In the genomic region with DNA sequence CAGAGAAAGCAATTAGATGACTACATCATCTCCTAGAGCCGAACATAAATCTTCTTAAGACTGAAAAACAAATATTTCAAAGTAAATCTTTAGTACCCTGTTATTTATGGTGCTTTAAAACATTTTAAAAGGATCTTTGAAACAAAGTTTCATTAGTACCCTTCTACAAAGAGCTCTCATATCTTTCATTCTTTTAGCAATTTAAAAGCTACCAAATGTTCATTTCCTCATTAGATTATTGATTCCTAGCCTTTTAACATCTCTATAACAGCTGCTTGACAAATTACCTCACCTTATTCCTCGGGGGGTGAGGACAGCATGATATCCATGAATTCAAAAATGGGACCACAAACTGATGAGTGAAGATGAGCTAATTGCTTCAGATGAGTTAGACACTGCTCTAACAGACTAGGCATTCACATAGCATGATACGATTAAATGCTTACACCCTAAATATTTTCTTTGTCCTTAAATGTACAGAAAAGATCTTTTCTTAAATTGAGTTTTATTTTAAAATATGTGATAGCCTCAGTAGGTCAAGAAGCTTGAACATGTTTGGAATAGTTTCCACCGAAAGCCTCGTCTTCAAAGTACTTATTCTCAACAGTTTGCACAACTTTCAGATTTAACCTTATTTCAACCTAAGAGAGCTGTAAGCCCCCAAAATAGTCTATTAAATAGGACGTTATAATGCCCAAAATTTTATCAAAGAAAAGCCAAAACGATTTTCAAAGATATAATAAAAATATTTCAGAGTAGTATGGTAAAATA, we compare ENCODE assay signal across 9 cellular contexts. TPM values are rescaled to one million over a fixed set of nuclear protein-coding genes. Genes with fewer than 3 reads are reported as not detected.
DNase-seq lines count a peak whose midpoint lies in the region; ATAC-seq and TF ChIP-seq lines count a peak whose summit lies in the region.
"Had no signal": no experiment of that assay in that cellular context is flagged by ENCODE, and none has a peak within 500 bp of the region (broad histone marks: within the 10 kb centered on the region; RNA-seq: fewer than 3 reads in every experiment).

No MANE protein-coding gene starts in this region.

- no peaks in the 10 kb centered on the region for H3K36me3 ChIP-seq in SK-N-MC (ENCODE audit: insufficient read depth, low read length)

- no peak for TF ChIP-seq CTCF in fibroblast of villous mesenchyme (IDR thresholded peaks at IDR 0.05; ENCODE audit: insufficient read depth, low read depth, low read length)

- peak overlapping the region; percentile 96 for H3K4me3 Mint-ChIP-seq in stimulated activated effector memory CD8-positive, alpha-beta T cell treated with anti-CD3 and anti-CD28 coated beads, Interleukin-12 subunit alpha, Interleukin-12 subunit beta, amount 100 ng/mL, for 72 hours

- H3K36me3 Mint-ChIP-seq in stimulated activated effector memory CD8-positive, alpha-beta T cell treated with anti-CD3 and anti-CD28 coated beads, Interleukin-12 subunit alpha, Interleukin-12 subunit beta, amount 100 ng/mL, for 72 hours: peaks cover 13% of the 10 kb centered on the region

- H3K9me3 Mint-ChIP-seq in stimulated activated effector memory CD8-positive, alpha-beta T cell treated with anti-CD3 and anti-CD28 coated beads, Interleukin-12 subunit alpha, Interleukin-12 subunit beta, amount 100 ng/mL, for 72 hours: no peaks in the 10 kb centered on the region

- no peaks in the 10 kb centered on the region for H3K9me3 ChIP-seq in SK-N-MC (ENCODE audit: low read depth, low read length)

- peak overlapping the region; percentile 89 for H3K4me3 ChIP-seq in SK-N-MC
- peak overlapping the region; percentile 92 for H3K4me3 ChIP-seq in fibroblast of villous mesenchyme (ENCODE audit: low read depth, low read length)

- H3K27ac ChIP-seq in SK-N-MC: no peak overlapping the region

- DNase-seq in NCI-H82 (lab: John Stamatoyannopoulos, UW): peak; percentile 29
- DNase-seq in NCI-H82 treated with DMSO at 0.1 percent for 48 hours (lab: John Stamatoyannopoulos, UW; ENCODE audit: unreplicated experiment): no peak
- DNase-seq in SK-N-MC (ENCODE audit: low read depth, low spot score): no peak
- no peak for DNase-seq in fibroblast of villous mesenchyme (ENCODE audit: low read depth)
- no peak for DNase-seq in stimulated activated effector memory CD8-positive, alpha-beta T cell treated with anti-CD3 and anti-CD28 coated beads, Interleukin-12 subunit alpha, Interleukin-12 subunit beta, amount 100 ng/mL, for 72 hours (ENCODE audit: low spot score in 2 of 2)
- DNase-seq in HCEC 1CT: no peak
- DNase-seq: SW 1271 had no signal

- peaks cover 45% of the 10 kb centered on the region for H3K4me1 Mint-ChIP-seq in stimulated activated effector memory CD8-positive, alpha-beta T cell treated with anti-CD3 and anti-CD28 coated beads, Interleukin-12 subunit alpha, Interleukin-12 subunit beta, amount 100 ng/mL, for 72 hours

- no peak overlapping the region for H3K27ac Mint-ChIP-seq in stimulated activated effector memory CD8-positive, alpha-beta T cell treated with anti-CD3 and anti-CD28 coated beads, Interleukin-12 subunit alpha, Interleukin-12 subunit beta, amount 100 ng/mL, for 72 hours

- H3K9ac ChIP-seq in SK-N-MC (ENCODE audit: insufficient read length): peak overlapping the region; percentile 98

- ATAC-seq in stimulated activated effector memory CD8-positive, alpha-beta T cell treated with anti-CD3 and anti-CD28 coated beads, Interleukin-12 subunit alpha, Interleukin-12 subunit beta, amount 100 ng/mL, for 72 hours: no peak
- ATAC-seq in GM21360 (IDR thresholded peaks at IDR 0.05; ENCODE audit: unreplicated experiment): no peak
- ATAC-seq in HG02571 (IDR thresholded peaks at IDR 0.05; ENCODE audit: unreplicated experiment): no peak

RNA-seq across cellular contexts. Expression of a gene that starts 2.1 kb away (rescaled TPM):
- total RNA-seq in fibroblast of villous mesenchyme: 12.9 and 16.0 TPM in 2 replicates

RNA-seq across cellular contexts. Expression of a gene that starts 15.5 kb away (rescaled TPM):
- total RNA-seq in fibroblast of villous mesenchyme: 9.3 and 18.1 TPM in 2 replicates
